7 cellular contexts compared by ENCODE assay signal in the genomic region with DNA sequence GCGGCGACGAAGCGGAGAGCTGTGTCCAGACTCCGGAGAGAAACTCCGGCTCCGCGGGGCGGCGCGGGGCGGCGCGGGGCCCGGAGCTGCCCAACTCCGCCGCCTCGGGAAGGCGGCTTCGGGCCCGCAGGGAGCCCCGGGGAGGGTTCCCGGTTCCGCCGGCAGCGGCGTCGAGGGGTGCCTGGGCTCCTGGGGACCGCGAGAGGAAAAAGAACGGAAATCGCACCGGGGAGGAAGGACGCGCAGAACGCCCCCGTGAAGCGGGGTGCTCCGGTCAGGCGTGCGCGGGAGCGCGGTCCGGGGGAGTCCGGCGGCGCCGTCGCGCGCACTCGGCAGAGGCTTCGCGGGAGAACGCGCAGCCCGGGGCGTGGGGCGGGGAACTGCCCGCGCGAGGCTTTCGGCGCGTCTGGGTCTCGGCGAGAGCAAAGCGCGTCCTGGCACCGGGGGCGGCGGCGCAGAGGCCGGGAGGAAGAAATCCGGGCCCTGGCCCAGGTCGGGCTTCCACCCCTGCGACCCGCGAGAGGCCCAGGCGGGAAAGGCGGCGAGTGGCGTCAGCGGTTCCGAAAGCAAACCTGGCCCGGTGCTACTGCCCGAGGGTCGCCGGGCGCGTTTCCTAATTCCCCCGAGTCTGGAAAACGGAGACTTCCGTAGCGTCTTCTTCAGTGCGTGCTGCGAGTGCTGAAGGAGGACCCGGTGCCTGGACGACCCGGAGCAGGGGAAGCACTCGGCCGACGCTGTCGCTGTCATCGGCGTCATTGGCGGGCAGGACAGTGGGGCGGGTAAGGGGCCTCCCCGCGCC. TPM values are rescaled to one million over a fixed set of nuclear protein-coding genes. Genes with fewer than 3 reads are reported as not detected.
A peak's percentile ranks its signal among the peaks of the same experiment; 100 is the strongest.
DNase-seq lines count a peak whose midpoint lies in the region; ATAC-seq and TF ChIP-seq lines count a peak whose summit lies in the region.
"Not testable (repeated sequence)": the region's sequence is repeated elsewhere in the genome, so short reads cannot be mapped to it uniquely, and the experiment has no call there.

No MANE protein-coding gene starts in this region.

- CTCF ChIA-PET in activated naive CD4-positive, alpha-beta T cell treated with anti-CD3 and anti-CD28 coated beads, Interleukin-2, amount 10 ng/mL, durations not matched to agents 7 days and 5 days (lab: Charles Lee), result not testable (repeated sequence)

- H3K27ac ChIP-seq in Peyer's patch; rectal smooth muscle tissue (ENCODE audit: low read depth, low read length): not testable (repeated sequence)

- H3K9me3 Mint-ChIP-seq in activated naive CD4-positive, alpha-beta T cell treated with anti-CD3 and anti-CD28 coated beads, Interleukin-2, amount 10 ng/mL, durations not matched to agents 7 days and 5 days, result not testable (repeated sequence)

- H3K4me3 ChIP-seq in Peyer's patch, result peak overlapping the region; percentile 15 to 49 (median 46)
- peak overlapping the region; percentile 49 for H3K4me3 ChIP-seq in rectal smooth muscle tissue (ENCODE audit: low read length)

- peaks cover 0 to 26% of the 10 kb centered on the region in 2 donors for H3K27me3 ChIP-seq in Peyer's patch
- peaks cover 17% of the 10 kb centered on the region for H3K27me3 ChIP-seq in rectal smooth muscle tissue (ENCODE audit: control insufficient read depth, insufficient read depth, low read length)

- peaks cover 0 to 20% (median 8%) of the 10 kb centered on the region in 4 donors for H3K4me1 ChIP-seq in Peyer's patch
- H3K4me1 ChIP-seq in rectal smooth muscle tissue (ENCODE audit: control insufficient read depth, insufficient read depth, low read length), result not testable (repeated sequence)

- ATAC-seq in GM18511 (IDR thresholded peaks at IDR 0.05; ENCODE audit: unreplicated experiment) (peak; percentile 72), HG02885 (IDR thresholded peaks at IDR 0.05; ENCODE audit: poor library complexity, unreplicated experiment) (peak; percentile 73), esophagus mucosa (peak; percentile 69), left lobe of liver (peak; percentile 70)

- not testable (repeated sequence) for TF ChIP-seq POLR2A in Peyer's patch (IDR thresholded peaks at IDR 0.05)

- H3K27me3 Mint-ChIP-seq in activated naive CD4-positive, alpha-beta T cell treated with anti-CD3 and anti-CD28 coated beads, Interleukin-2, amount 10 ng/mL, durations not matched to agents 7 days and 5 days, result peaks cover 76% of the 10 kb centered on the region

- H3K27ac Mint-ChIP-seq in activated naive CD4-positive, alpha-beta T cell treated with anti-CD3 and anti-CD28 coated beads, Interleukin-2, amount 10 ng/mL, durations not matched to agents 7 days and 5 days, result not testable (repeated sequence)

- not testable (repeated sequence) for H3K9ac ChIP-seq in rectal smooth muscle tissue (ENCODE audit: low read length)

- H3K36me3 Mint-ChIP-seq in activated naive CD4-positive, alpha-beta T cell treated with anti-CD3 and anti-CD28 coated beads, Interleukin-2, amount 10 ng/mL, durations not matched to agents 7 days and 5 days, result not testable (repeated sequence)

- not testable (repeated sequence) for H3K9me3 ChIP-seq in Peyer's patch

- H3K4me1 Mint-ChIP-seq in activated naive CD4-positive, alpha-beta T cell treated with anti-CD3 and anti-CD28 coated beads, Interleukin-2, amount 10 ng/mL, durations not matched to agents 7 days and 5 days, result peaks cover 27% of the 10 kb centered on the region

- TF ChIP-seq CTCF in Peyer's patch (IDR thresholded peaks at IDR 0.05), result not testable (repeated sequence)

- DNase-seq in Peyer's patch, result peak in 1 of 3 donors; percentile 52
- DNase-seq in activated naive CD4-positive, alpha-beta T cell treated with anti-CD3 and anti-CD28 coated beads, Interleukin-2, amount 10 ng/mL, durations not matched to agents 7 days and 5 days, result peak; percentile 52
- DNase-seq in left lobe of liver (ENCODE audit: low spot score), result not testable (repeated sequence)

- H3K4me3 Mint-ChIP-seq in activated naive CD4-positive, alpha-beta T cell treated with anti-CD3 and anti-CD28 coated beads, Interleukin-2, amount 10 ng/mL, durations not matched to agents 7 days and 5 days, result peak overlapping the region; percentile 71

- not testable (repeated sequence) for H3K36me3 ChIP-seq in Peyer's patch; rectal smooth muscle tissue (ENCODE audit: control insufficient read depth, insufficient read depth, low read length)

RNA-seq across cellular contexts. Expression of gene FOXD4, which starts 4.5 kb away (rescaled TPM):
- under 1 TPM in 1 of 4 donors, not detected in 3; 0.54 TPM for total RNA-seq in Peyer's patch
- 0.28 TPM for total RNA-seq in esophagus mucosa
- not detected for total RNA-seq in left lobe of liver
